16 cellular contexts compared by ENCODE assay signal in the genomic region with DNA sequence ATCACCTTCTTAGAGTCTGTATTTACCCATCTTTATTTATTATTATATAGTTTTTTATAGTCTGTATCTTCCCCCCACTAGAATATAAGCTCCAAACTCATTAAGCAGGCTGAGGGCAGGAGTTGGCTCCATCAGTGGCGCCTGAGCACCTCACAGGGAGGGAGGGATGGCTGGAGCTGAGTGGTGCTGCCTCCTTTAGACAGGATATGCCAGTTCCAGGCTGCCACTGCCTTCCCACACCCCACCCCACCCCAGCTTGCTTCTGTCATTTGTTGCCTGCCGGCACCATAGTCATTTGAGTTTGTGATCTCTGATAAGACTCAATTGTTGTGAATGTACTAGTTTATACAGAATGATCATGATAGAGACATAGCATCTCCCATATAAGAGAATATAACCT.
A peak's percentile ranks its signal among the peaks of the same experiment; 100 is the strongest.
DNase-seq lines count a peak whose midpoint lies in the region; ATAC-seq and TF ChIP-seq lines count a peak whose summit lies in the region.
"Had no signal": no experiment of that assay in that cellular context is flagged by ENCODE, and none has a peak within 500 bp of the region (broad histone marks: within the 10 kb centered on the region; RNA-seq: fewer than 3 reads in every experiment).

No MANE protein-coding gene starts in this region.

- CTCF ChIA-PET in naive thymus-derived CD4-positive, alpha-beta T cell (lab: Charles Lee) = no interaction called here

- peak; percentile 3 for DNase-seq in stimulated activated naive CD4-positive, alpha-beta T cell treated with Interleukin-2 at 50 U/mL for 16 hours (lab: John Stamatoyannopoulos, UW)
- no peak for DNase-seq in stimulated activated naive CD4-positive, alpha-beta T cell (lab: John Stamatoyannopoulos, UW)
- DNase-seq in colonic mucosa = peak; percentile 30
- no peak for DNase-seq in naive thymus-derived CD4-positive, alpha-beta T cell
- no peak for DNase-seq in uterus
- no peak for DNase-seq in SHP77 treated with DMSO at 0.1 percent for 48 hours (lab: John Stamatoyannopoulos, UW)
- no peak for DNase-seq in NCI-H69 (lab: John Stamatoyannopoulos, UW)
- DNase-seq: AML-193, DMS53, erythroblast, hippocampal formation, NCI-H1417, NCI-H510A treated with DMSO at 0.1 percent for 48 hours had no signal

- H3K4me1 ChIP-seq in colonic mucosa (peaks cover 14% of the 10 kb centered on the region), uterus (peaks cover 11 to 32% of the 10 kb centered on the region in 2 donors)
- H3K4me1 ChIP-seq in naive thymus-derived CD4-positive, alpha-beta T cell (ENCODE audit: control insufficient read depth in 2 of 2, insufficient read depth in 2 of 2, low read length in 2 of 2) = peaks cover 37 to 57% of the 10 kb centered on the region in 2 donors

- no peak for ATAC-seq in naive thymus-derived CD4-positive, alpha-beta T cell
- no peak for ATAC-seq in GM18907 (IDR thresholded peaks at IDR 0.05; ENCODE audit: unreplicated experiment)
- ATAC-seq: K562 had no signal

- H3K27ac ChIP-seq in colonic mucosa (no peak overlapping the region), uterus (peak overlapping the region; percentile 88 to 98)
- peak overlapping the region; percentile 33 for H3K27ac ChIP-seq in naive thymus-derived CD4-positive, alpha-beta T cell (ENCODE audit: low read depth, low read length)

- intact Hi-C loops in colonic mucosa (cut with DNase I) (no loop called here), uterus (cut with DNase I; ENCODE audit: low total_unique reads) (no loop called here)
- intact Hi-C loops in naive thymus-derived CD4-positive, alpha-beta T cell (cut with micrococcal nuclease) = loop anchor here (5.0 to 10.0 kb wide), 5 partner anchors 222 to 974 kb away; no protein-coding TSS in a partner anchor

- H3K4me3 ChIP-seq in colonic mucosa (no peak overlapping the region), uterus (no peak overlapping the region)
- no peak overlapping the region for H3K4me3 ChIP-seq in naive thymus-derived CD4-positive, alpha-beta T cell (ENCODE audit: low read length)
- H3K4me3 ChIP-seq: adrenal gland, K562 had no signal

- peaks cover 8 to 51% (median 27%) of the 10 kb centered on the region in 5 donors for H3K36me3 Mint-ChIP-seq in naive thymus-derived CD4-positive, alpha-beta T cell

- POLR2A ChIA-PET in naive thymus-derived CD4-positive, alpha-beta T cell (lab: Charles Lee) = interaction anchor here (0.6 to 0.7 kb wide), 2 partner anchors 63 to 135 kb away, joined by 3 to 4 read pairs; no protein-coding TSS in a partner anchor

- TF ChIP-seq CTCF in colonic mucosa (IDR thresholded peaks at IDR 0.05) (no peak), uterus (IDR thresholded peaks at IDR 0.05) (no peak)

- H3K9me3 ChIP-seq in colonic mucosa (no peaks in the 10 kb centered on the region), uterus (no peaks in the 10 kb centered on the region)
- H3K9me3 ChIP-seq in naive thymus-derived CD4-positive, alpha-beta T cell (ENCODE audit: control insufficient read depth in 2 of 3, low read length in 3 of 3) = no peaks in the 10 kb centered on the region
- H3K9me3 ChIP-seq: adrenal gland had no signal

- no peaks in the 10 kb centered on the region for H3K27me3 Mint-ChIP-seq in naive thymus-derived CD4-positive, alpha-beta T cell

- H3K27ac Mint-ChIP-seq in naive thymus-derived CD4-positive, alpha-beta T cell = peak overlapping the region in 8 of 9 donors; percentile 59 to 100 (median 97)

- no peaks in the 10 kb centered on the region for H3K36me3 ChIP-seq in colonic mucosa
- H3K36me3 ChIP-seq in naive thymus-derived CD4-positive, alpha-beta T cell (ENCODE audit: control insufficient read depth in 2 of 3, insufficient read depth in 3 of 3, low read length in 3 of 3) = peaks cover 10 to 42% (median 12%) of the 10 kb centered on the region in 3 experiments
- no peaks in the 10 kb centered on the region for H3K36me3 ChIP-seq in uterus

- H3K9ac ChIP-seq in colonic mucosa (ENCODE audit: low read depth in 2 of 2, low read length in 2 of 2) = no peak overlapping the region

- H3K27me3 ChIP-seq in colonic mucosa (no peaks in the 10 kb centered on the region), uterus (no peaks in the 10 kb centered on the region)
- no peaks in the 10 kb centered on the region for H3K27me3 ChIP-seq in naive thymus-derived CD4-positive, alpha-beta T cell (ENCODE audit: control insufficient read depth in 2 of 2, insufficient read depth in 2 of 2, low read length in 2 of 2)
- H3K27me3 ChIP-seq: adrenal gland had no signal

- no peak for TF ChIP-seq POLR2A in uterus (IDR thresholded peaks at IDR 0.05)

- H3K9me3 Mint-ChIP-seq in naive thymus-derived CD4-positive, alpha-beta T cell = peaks cover 0 to 2% (median 0%) of the 10 kb centered on the region in 11 donors

- peaks cover 50 to 86% (median 80%) of the 10 kb centered on the region in 7 donors for H3K4me1 Mint-ChIP-seq in naive thymus-derived CD4-positive, alpha-beta T cell

- H3K4me3 Mint-ChIP-seq in naive thymus-derived CD4-positive, alpha-beta T cell = peak overlapping the region in 1 of 10 donors; percentile 32

Comparison
In these comparisons a context has a peak if more than half of its experiments do, and no peak if none do; other contexts are left out.
1. DNase-seq: peak in stimulated activated naive CD4-positive, alpha-beta T cell treated with Interleukin-2 at 50 U/mL for 16 hours (single experiment) and colonic mucosa (single experiment); none in stimulated activated naive CD4-positive, alpha-beta T cell (0 of 6), naive thymus-derived CD4-positive, alpha-beta T cell (0 of 9), uterus (0 of 2), SHP77 treated with DMSO at 0.1 percent for 48 hours (single experiment) and NCI-H69 (single experiment).
2. intact Hi-C loops: an anchor here in naive thymus-derived CD4-positive, alpha-beta T cell (5.0 to 10.0 kb wide); none called in colonic mucosa and uterus.